Comparison of ENCODE assay signal across 8 cellular contexts in genomic region chr2:218981390-218982311, GRCh38. TPM values are rescaled to one million over a fixed set of nuclear protein-coding genes. Genes with fewer than 3 reads are reported as not detected.
DNase-seq lines count a peak whose midpoint lies in the region; ATAC-seq and TF ChIP-seq lines count a peak whose summit lies in the region.

No MANE protein-coding gene starts in this region.

- H3K36me3 Mint-ChIP-seq in activated CD8-positive, alpha-beta T cell treated with anti-CD3 and anti-CD28 coated beads for 36 hours (ENCODE audit: low read depth) = no peaks in the 10 kb centered on the region

- peak; percentile 25 for ATAC-seq in activated CD8-positive, alpha-beta T cell treated with anti-CD3 and anti-CD28 coated beads for 36 hours
- peak in 1 of 2 donors; percentile 28 for ATAC-seq in right cardiac atrium
- no peak for ATAC-seq in GM18907 (IDR thresholded peaks at IDR 0.05; ENCODE audit: unreplicated experiment)
- no peak for ATAC-seq in GM18520 (IDR thresholded peaks at IDR 0.05; ENCODE audit: unreplicated experiment)

- DNase-seq in activated CD8-positive, alpha-beta memory T cell treated with anti-CD3 and anti-CD28 coated beads for 24 hours = peak; percentile 69
- DNase-seq in activated CD8-positive, alpha-beta memory T cell treated with anti-CD3 and anti-CD28 coated beads, Interleukin-2, amount 50 U/mL, for 48 hours = no peak
- peak; percentile 61 for DNase-seq in activated CD8-positive, alpha-beta T cell treated with anti-CD3 and anti-CD28 coated beads for 36 hours
- DNase-seq in right cardiac atrium (peak in 1 of 3 donors; percentile 66), NCI-H2227 treated with DMSO at 0.1 percent for 48 hours (lab: John Stamatoyannopoulos, UW) (no peak)
- peak; percentile 44 to 51 for DNase-seq in stimulated activated CD4-positive, alpha-beta T cell treated with anti-CD3 and anti-CD28 coated beads, Interleukin-4, amount 100 ng/mL, for 4 hours

- no peak for TF ChIP-seq CTCF in activated CD8-positive, alpha-beta T cell treated with anti-CD3 and anti-CD28 coated beads for 36 hours (IDR thresholded peaks at IDR 0.05)

- WGBS in right cardiac atrium = 3% methylated on average over 98 of the region's 98 CpGs

- H3K9me3 Mint-ChIP-seq in activated CD8-positive, alpha-beta T cell treated with anti-CD3 and anti-CD28 coated beads for 36 hours = no peaks in the 10 kb centered on the region

- intact Hi-C loops in activated CD8-positive, alpha-beta T cell treated with anti-CD3 and anti-CD28 coated beads for 36 hours (cut with micrococcal nuclease) = loop anchor here (5.0 kb wide), 1 partner anchor 124 kb away; the partner anchor contains the start of gene WNT6
- intact Hi-C loops in right cardiac atrium (cut with DNase I) = no loop called here

- H3K9me3 ChIP-seq in right cardiac atrium (ENCODE audit: control insufficient read depth, low read length) = no peaks in the 10 kb centered on the region

- POLR2A ChIA-PET in activated CD8-positive, alpha-beta T cell treated with anti-CD3 and anti-CD28 coated beads for 36 hours (lab: Charles Lee) = interaction anchor here (0.8 to 1.7 kb wide), 2 partner anchors 14 kb away, joined by 3 to 6 read pairs; no protein-coding TSS in a partner anchor

- peaks cover 21% of the 10 kb centered on the region for H3K4me1 Mint-ChIP-seq in activated CD8-positive, alpha-beta T cell treated with anti-CD3 and anti-CD28 coated beads for 36 hours (ENCODE audit: low read depth)

- peak overlapping the region; percentile 8 for H3K4me3 ChIP-seq in right cardiac atrium (ENCODE audit: low read length)

- no peak overlapping the region for H3K27ac Mint-ChIP-seq in activated CD8-positive, alpha-beta T cell treated with anti-CD3 and anti-CD28 coated beads for 36 hours

- peaks cover 64% of the 10 kb centered on the region for H3K27me3 Mint-ChIP-seq in activated CD8-positive, alpha-beta T cell treated with anti-CD3 and anti-CD28 coated beads for 36 hours

- H3K27ac ChIP-seq in right cardiac atrium (ENCODE audit: low read length) = no peak overlapping the region

- CTCF ChIA-PET in activated CD8-positive, alpha-beta T cell treated with anti-CD3 and anti-CD28 coated beads for 36 hours (lab: Charles Lee) = interaction anchor here (0.7 to 5.7 kb wide), 27 partner anchors 8 to 177 kb away, joined by 3 to 128 read pairs (median 8); partner anchors contain the start of genes CDK5R2, CRYBA2 and WNT10A

- peaks cover 13% of the 10 kb centered on the region for H3K4me1 ChIP-seq in right cardiac atrium (ENCODE audit: control insufficient read depth, insufficient read depth, low read length)

- peak overlapping the region; percentile 53 for H3K4me3 Mint-ChIP-seq in activated CD8-positive, alpha-beta T cell treated with anti-CD3 and anti-CD28 coated beads for 36 hours

- no peaks in the 10 kb centered on the region for H3K27me3 ChIP-seq in right cardiac atrium (ENCODE audit: control insufficient read depth, insufficient read depth)

RNA-seq across cellular contexts. Expression of gene FEV, which starts 3.3 kb away (rescaled TPM):
- total RNA-seq in activated CD8-positive, alpha-beta T cell treated with anti-CD3 and anti-CD28 coated beads for 36 hours = not detected
- total RNA-seq in right cardiac atrium = not detected
- polyA plus RNA-seq in right cardiac atrium = not detected

RNA-seq across cellular contexts. Expression of gene CRYBA2, which starts 11.6 kb away (rescaled TPM):
- total RNA-seq in activated CD8-positive, alpha-beta T cell treated with anti-CD3 and anti-CD28 coated beads for 36 hours = not detected
- not detected for total RNA-seq in right cardiac atrium
- not detected for polyA plus RNA-seq in right cardiac atrium

RNA-seq across cellular contexts. Expression of gene CDK5R2, which starts 22.2 kb away (rescaled TPM):
- not detected for total RNA-seq in activated CD8-positive, alpha-beta T cell treated with anti-CD3 and anti-CD28 coated beads for 36 hours
- total RNA-seq in right cardiac atrium = not detected
- 0.09 TPM for polyA plus RNA-seq in right cardiac atrium

RNA-seq across cellular contexts. Expression of gene CFAP65, which starts 59.7 kb away (rescaled TPM):
- not detected for total RNA-seq in activated CD8-positive, alpha-beta T cell treated with anti-CD3 and anti-CD28 coated beads for 36 hours
- not detected for total RNA-seq in right cardiac atrium
- polyA plus RNA-seq in right cardiac atrium = not detected

Comparison
In these comparisons a context has a peak if more than half of its experiments do, and no peak if none do; other contexts are left out.
1. DNase-seq: peak in activated CD8-positive, alpha-beta memory T cell treated with anti-CD3 and anti-CD28 coated beads for 24 hours (single experiment), activated CD8-positive, alpha-beta T cell treated with anti-CD3 and anti-CD28 coated beads for 36 hours (single experiment) and stimulated activated CD4-positive, alpha-beta T cell treated with anti-CD3 and anti-CD28 coated beads, Interleukin-4, amount 100 ng/mL, for 4 hours (2 of 2); none in activated CD8-positive, alpha-beta memory T cell treated with anti-CD3 and anti-CD28 coated beads, Interleukin-2, amount 50 U/mL, for 48 hours (single experiment) and NCI-H2227 treated with DMSO at 0.1 percent for 48 hours (single experiment).